In genomic region chr2:190382851-190383250, GRCh38 we compare ENCODE assay signal across 8 cellular contexts. TPM values are rescaled to one million over a fixed set of nuclear protein-coding genes. Genes with fewer than 3 reads are reported as not detected.
DNase-seq lines count a peak whose midpoint lies in the region; TF ChIP-seq lines count a peak whose summit lies in the region.

No MANE protein-coding gene starts in this region.

- no peaks in the 10 kb centered on the region for H4K20me1 ChIP-seq in MM.1S (ENCODE audit: insufficient read depth, low read length)

- no peak overlapping the region for H2AFZ ChIP-seq in MM.1S (ENCODE audit: low read length)

- H3K36me3 Mint-ChIP-seq in progenitor cell of endocrine pancreas (ENCODE audit: insufficient read depth) = no peaks in the 10 kb centered on the region

- H3K36me3 ChIP-seq in H7 (replicated peaks; ENCODE audit: control insufficient read depth, insufficient read depth, low read length) = no peaks in the 10 kb centered on the region
- H3K36me3 ChIP-seq in MM.1S (replicated peaks; ENCODE audit: insufficient read depth, low read length) = no peaks in the 10 kb centered on the region

- no peak overlapping the region for H3K27ac Mint-ChIP-seq in progenitor cell of endocrine pancreas

- DNase-seq in A172 (ENCODE audit: low spot score) (peak; percentile 61), EH (ENCODE audit: low read depth) (peak; percentile 49), H7 (peak; percentile 37), MM.1S (peak; percentile 73), SKM-1 treated with dmso at 0.1 percent for 144 hours (lab: John Stamatoyannopoulos, UW; ENCODE audit: unreplicated experiment) (peak; percentile 9), fibroblast of gingiva (ENCODE audit: low read depth) (peak; percentile 33), progenitor cell of endocrine pancreas (ENCODE audit: low spot score, unreplicated experiment) (no peak), cortex of kidney (lab: John Stamatoyannopoulos, UW) (no peak)

- peaks cover 4% of the 10 kb centered on the region for H3K4me1 Mint-ChIP-seq in progenitor cell of endocrine pancreas (ENCODE audit: low read depth)

- no peak overlapping the region for H3K9ac ChIP-seq in MM.1S (ENCODE audit: low read length)

- no peaks in the 10 kb centered on the region for H3K4me1 ChIP-seq in MM.1S (ENCODE audit: low read length)

- H3K27me3 Mint-ChIP-seq in progenitor cell of endocrine pancreas = no peaks in the 10 kb centered on the region

- no peak overlapping the region for H3K27ac ChIP-seq in MM.1S (ENCODE audit: low read length)

- H3K4me3 ChIP-seq in H7 (ENCODE audit: insufficient read depth, low read depth, low read length) (no peak overlapping the region), MM.1S (ENCODE audit: low read length) (no peak overlapping the region)

- no peaks in the 10 kb centered on the region for H3K9me2 ChIP-seq in MM.1S (replicated peaks; ENCODE audit: insufficient read depth, low read length)

- H3K9me3 Mint-ChIP-seq in progenitor cell of endocrine pancreas (ENCODE audit: low read depth) = no peaks in the 10 kb centered on the region

- H3K27me3 ChIP-seq in H7 (ENCODE audit: control insufficient read depth, insufficient read depth, low read length) (no peaks in the 10 kb centered on the region), MM.1S (replicated peaks; ENCODE audit: insufficient read depth, low read length) (no peaks in the 10 kb centered on the region)

- no peaks in the 10 kb centered on the region for H3F3A ChIP-seq in MM.1S (ENCODE audit: insufficient read depth, low read length)

- TF ChIP-seq CTCF in MM.1S (IDR thresholded peaks at IDR 0.05; ENCODE audit: low read length) (peak; percentile 71), progenitor cell of endocrine pancreas (IDR thresholded peaks at IDR 0.05; ENCODE audit: unreplicated experiment) (peak; percentile 56)

- no peaks in the 10 kb centered on the region for H3K9me3 ChIP-seq in MM.1S (replicated peaks; ENCODE audit: insufficient read depth, low read length)

- no peak overlapping the region for H3K4me3 Mint-ChIP-seq in progenitor cell of endocrine pancreas (ENCODE audit: low read depth)

- H3K4me2 ChIP-seq in MM.1S (ENCODE audit: low read depth, low read length) = no peak overlapping the region

- H3K79me2 ChIP-seq in MM.1S (ENCODE audit: low read length) = no peaks in the 10 kb centered on the region

RNA-seq across cellular contexts. Expression of gene MFSD6, which starts 25.3 kb away (rescaled TPM):
- 33.7 and 44.9 TPM in 2 replicates for total RNA-seq in A172 (2014; rRNA removed; shearing (Covaris generic))
- 0.63 and 1.6 TPM in 2 replicates for total RNA-seq in H7 (2014; rRNA removed; shearing (Covaris generic))
- total RNA-seq in progenitor cell of endocrine pancreas = 15.1 and 15.4 TPM in 2 replicates

RNA-seq across cellular contexts. Expression of gene INPP1, which starts 39.5 kb away (rescaled TPM):
- 9.8 and 11.4 TPM in 2 replicates for total RNA-seq in A172 (2014; rRNA removed; shearing (Covaris generic))
- total RNA-seq in H7 (2014; rRNA removed; shearing (Covaris generic)) = 0.74 and 1.8 TPM in 2 replicates
- 15.4 and 15.5 TPM in 2 replicates for total RNA-seq in progenitor cell of endocrine pancreas

Comparison
In these comparisons a context has a peak if more than half of its experiments do, and no peak if none do; other contexts are left out.
1. DNase-seq: peak in A172 (single experiment), EH (single experiment), H7 (single experiment), MM.1S (single experiment), SKM-1 treated with dmso at 0.1 percent for 144 hours (single experiment) and fibroblast of gingiva (single experiment); none in progenitor cell of endocrine pancreas (single experiment) and cortex of kidney (single experiment).